Comparison of ENCODE assay signal across 8 cellular contexts in the genomic region with DNA sequence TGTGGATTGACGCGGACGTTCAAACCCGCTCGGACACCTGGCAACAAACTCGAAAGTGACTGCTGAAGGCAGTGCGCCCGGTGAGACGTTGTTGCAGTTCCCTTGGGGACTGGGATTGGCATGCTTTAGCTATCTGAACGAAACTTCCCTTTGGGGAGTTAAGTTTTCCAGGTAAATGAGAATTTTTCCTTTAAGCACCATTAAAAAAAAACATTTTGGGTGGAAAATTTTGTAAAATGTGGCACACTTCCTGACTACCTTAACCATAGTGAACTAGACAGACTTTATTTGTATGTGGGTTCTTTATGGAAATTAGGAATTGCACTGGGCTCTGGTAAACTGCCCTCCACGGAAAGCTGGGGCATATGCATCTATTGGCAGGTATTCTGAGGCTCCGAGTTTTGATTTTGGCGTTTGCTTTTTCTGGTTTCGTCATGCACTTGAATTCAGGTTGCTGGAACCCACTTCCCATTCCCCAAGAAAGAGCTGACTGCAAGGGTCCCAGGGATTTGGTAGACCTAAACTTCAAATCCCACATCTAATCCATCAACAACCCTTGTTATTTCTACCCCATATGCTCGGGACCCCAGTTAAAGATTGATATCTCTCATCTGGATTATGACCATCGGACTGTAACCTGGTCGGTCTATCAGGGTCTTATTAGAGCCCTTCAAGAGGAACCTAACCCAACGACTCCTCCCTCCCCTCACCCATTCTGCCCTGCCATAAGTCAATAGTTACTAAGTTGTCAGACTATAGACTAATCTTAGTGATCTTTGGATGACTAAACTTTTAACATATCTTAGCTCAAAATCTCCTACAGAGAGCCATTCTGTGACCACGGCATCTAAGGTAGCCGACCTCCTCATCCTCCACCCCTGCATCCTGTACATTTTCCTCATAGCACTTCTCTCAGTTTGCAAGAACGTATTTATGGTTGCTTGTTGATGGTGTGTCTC. TPM values are rescaled to one million over a fixed set of nuclear protein-coding genes. Genes with fewer than 3 reads are reported as not detected.
DNase-seq lines count a peak whose midpoint lies in the region; ATAC-seq and TF ChIP-seq lines count a peak whose summit lies in the region.

No MANE protein-coding gene starts in this region.

- H3K4me3 ChIP-seq in heart left ventricle, result peak overlapping the region; percentile 72 to 99 (median 92)
- H3K4me3 ChIP-seq in iPS-20b (ENCODE audit: low read length), result peak overlapping the region; percentile 71

- H3K9me3 ChIP-seq in heart left ventricle, result no peaks in the 10 kb centered on the region
- H3K9me3 ChIP-seq in iPS-20b (ENCODE audit: insufficient read depth, low read depth, low read length), result no peaks in the 10 kb centered on the region

- H3K27ac Mint-ChIP-seq in activated T-helper 17 cell treated with anti-CD3 and anti-CD28 coated beads, Interleukin-2, amount 50 U/mL, for 72 hours, result peak overlapping the region; percentile 95
- peak overlapping the region; percentile 93 to 98 for H3K27ac Mint-ChIP-seq in stimulated activated naive CD8-positive, alpha-beta T cell treated with anti-CD3 and anti-CD28 coated beads, Interleukin-15, amount 100 ng/mL, for 72 hours

- no peak for TF ChIP-seq CTCF in heart left ventricle (IDR thresholded peaks at IDR 0.05)

- H3K36me3 ChIP-seq in heart left ventricle (peaks cover 0 to 8% (median 0%) of the 10 kb centered on the region in 9 donors), iPS-20b (ENCODE audit: insufficient read depth, low read depth, low read length) (peaks cover 4% of the 10 kb centered on the region; the same call in 1 of the 2 replicates)

- H3K9ac ChIP-seq in iPS-20b (ENCODE audit: low read depth, low read length), result peak overlapping the region; percentile 50; the same call in 1 of the 2 replicates

- peaks cover 59% of the 10 kb centered on the region for H3K4me1 Mint-ChIP-seq in activated T-helper 17 cell treated with anti-CD3 and anti-CD28 coated beads, Interleukin-2, amount 50 U/mL, for 72 hours
- H3K4me1 Mint-ChIP-seq in stimulated activated naive CD8-positive, alpha-beta T cell treated with anti-CD3 and anti-CD28 coated beads, Interleukin-15, amount 100 ng/mL, for 72 hours, result peaks cover 80% of the 10 kb centered on the region

- H3K9me3 Mint-ChIP-seq in activated T-helper 17 cell treated with anti-CD3 and anti-CD28 coated beads, Interleukin-2, amount 50 U/mL, for 72 hours, result no peaks in the 10 kb centered on the region
- H3K9me3 Mint-ChIP-seq in stimulated activated naive CD8-positive, alpha-beta T cell treated with anti-CD3 and anti-CD28 coated beads, Interleukin-15, amount 100 ng/mL, for 72 hours, result no peaks in the 10 kb centered on the region

- no peak for DNase-seq in heart left ventricle
- DNase-seq in cardiac septum (ENCODE audit: low spot score), result no peak
- DNase-seq in stimulated activated naive CD8-positive, alpha-beta T cell treated with anti-CD3 and anti-CD28 coated beads, Interleukin-15, amount 100 ng/mL, for 72 hours, result peak in 1 of 2 donors; percentile 30
- DNase-seq in central memory CD4-positive, alpha-beta T cell, result no peak
- DNase-seq in hepatic stellate cell (ENCODE audit: low spot score), result no peak

- intact Hi-C loops in heart left ventricle (cut with DNase I) (loop anchor here in 3 of 10 donors (5.0 to 10.0 kb wide), 2 partner anchors 47 to 169 kb away; a partner anchor contains a TSS), cardiac septum (cut with DNase I) (no loop called here)

- ATAC-seq in heart left ventricle (no peak), HG03442 (IDR thresholded peaks at IDR 0.05; ENCODE audit: unreplicated experiment) (no peak)
- ATAC-seq in activated T-helper 17 cell treated with anti-CD3 and anti-CD28 coated beads, Interleukin-2, amount 50 U/mL, for 72 hours (replicated peaks), result peak; percentile 7
- ATAC-seq in stimulated activated naive CD8-positive, alpha-beta T cell treated with anti-CD3 and anti-CD28 coated beads, Interleukin-15, amount 100 ng/mL, for 72 hours, result no peak

- peak overlapping the region; percentile 83 for H3K4me3 Mint-ChIP-seq in activated T-helper 17 cell treated with anti-CD3 and anti-CD28 coated beads, Interleukin-2, amount 50 U/mL, for 72 hours
- peak overlapping the region; percentile 93 to 95 for H3K4me3 Mint-ChIP-seq in stimulated activated naive CD8-positive, alpha-beta T cell treated with anti-CD3 and anti-CD28 coated beads, Interleukin-15, amount 100 ng/mL, for 72 hours

- no peaks in the 10 kb centered on the region for H3K27me3 Mint-ChIP-seq in activated T-helper 17 cell treated with anti-CD3 and anti-CD28 coated beads, Interleukin-2, amount 50 U/mL, for 72 hours
- H3K27me3 Mint-ChIP-seq in stimulated activated naive CD8-positive, alpha-beta T cell treated with anti-CD3 and anti-CD28 coated beads, Interleukin-15, amount 100 ng/mL, for 72 hours, result no peaks in the 10 kb centered on the region

- TF ChIP-seq POLR2A in heart left ventricle (IDR thresholded peaks at IDR 0.05), result no peak

- H3K4me1 ChIP-seq in heart left ventricle (peaks cover 8 to 60% (median 38%) of the 10 kb centered on the region in 12 donors), iPS-20b (ENCODE audit: insufficient read depth, low read length) (no peaks in the 10 kb centered on the region)

- H3K36me3 Mint-ChIP-seq in activated T-helper 17 cell treated with anti-CD3 and anti-CD28 coated beads, Interleukin-2, amount 50 U/mL, for 72 hours (ENCODE audit: low read depth), result peaks cover 74% of the 10 kb centered on the region

- H3K27me3 ChIP-seq in heart left ventricle, result no peaks in the 10 kb centered on the region
- peaks cover 15% of the 10 kb centered on the region for H3K27me3 ChIP-seq in iPS-20b (ENCODE audit: insufficient read depth, low read length)

- WGBS in heart left ventricle, 4 donors, result 26 to 31% (median 28%) methylated on average over 21 of the region's 21 CpGs

- peak overlapping the region; percentile 94 to 100 (median 98) for H3K27ac ChIP-seq in heart left ventricle
- no peak overlapping the region for H3K27ac ChIP-seq in iPS-20b (ENCODE audit: low read length)

RNA-seq across cellular contexts. Expression of a gene that starts 0.8 kb away (rescaled TPM):
- total RNA-seq in heart left ventricle (100 to 1,000 TPM in 7 of 9 donors, 10 to 100 TPM in 2; 68.4 to 177 (median 121) TPM), cardiac septum (131 TPM)
- polyA plus RNA-seq in heart left ventricle, result 100 to 1,000 TPM; 159 to 177 TPM
- total RNA-seq in activated T-helper 17 cell treated with anti-CD3 and anti-CD28 coated beads, Interleukin-2, amount 50 U/mL, for 72 hours, result 10 to 100 TPM; 82.3 to 89.8 TPM

RNA-seq across cellular contexts. Expression of a gene that starts 4.5 kb away (rescaled TPM):
- total RNA-seq in heart left ventricle, result 10 to 100 TPM in 3 of 9 donors, 1 to 10 TPM in 6; 4.1 to 14.6 (median 8.2) TPM
- 10 to 100 TPM in 1 of 2 donors, 1 to 10 TPM in 1; 4.0 to 14.0 TPM for polyA plus RNA-seq in heart left ventricle
- total RNA-seq in cardiac septum, result 5.7 TPM
- 100 to 1,000 TPM; 118 to 331 TPM for total RNA-seq in activated T-helper 17 cell treated with anti-CD3 and anti-CD28 coated beads, Interleukin-2, amount 50 U/mL, for 72 hours

Comparison
In these comparisons a context has a peak if more than half of its experiments do, and no peak if none do; other contexts are left out.
1. RNA of a gene that starts 4.5 kb away (total RNA-seq): 118 to 331 TPM in activated T-helper 17 cell treated with anti-CD3 and anti-CD28 coated beads, Interleukin-2, amount 50 U/mL, for 72 hours; 4.1 to 14.6 TPM in heart left ventricle and 5.7 TPM in cardiac septum (single experiment); every median in the first group is over 4 times any median in the second.